Comparison of ENCODE assay signal across 15 cellular contexts in genomic region chr6:35678021-35678654, GRCh38. TPM values are rescaled to one million over a fixed set of nuclear protein-coding genes. Genes with fewer than 3 reads are reported as not detected.
DNase-seq lines count a peak whose midpoint lies in the region; ATAC-seq, FAIRE-seq and TF ChIP-seq lines count a peak whose summit lies in the region.
"Had no signal": no experiment of that assay in that cellular context is flagged by ENCODE, and none has a peak within 500 bp of the region (broad histone marks: within the 10 kb centered on the region; RNA-seq: fewer than 3 reads in every experiment).

No MANE protein-coding gene starts in this region.

- peaks cover 53% of the 10 kb centered on the region for H3K36me3 Mint-ChIP-seq in activated T-helper 17 cell treated with anti-CD3 and anti-CD28 coated beads, Interleukin-2, amount 50 U/mL, for 72 hours (ENCODE audit: low read depth)

- WGBS in GM23248 (ENCODE audit: low coverage in 1 of 2, low lambda C conversion rate in 2 of 2, missing lambda C conversion rate in 2 of 2), 2 experiments, result 88 to 90% methylated on average over 4 of the region's 4 CpGs

- DNase-seq in ACHN (peak; percentile 11), GM23248 (peak; percentile 49), keratinocyte (ENCODE audit: low read depth, low spot score) (no peak), foreskin melanocyte (no peak), RCC 7860 (ENCODE audit: low spot score) (no peak)
- DNase-seq: anterior cingulate cortex, GDM1, NCI-H1092 treated with DMSO at 0.1 percent for 48 hours, NCI-H446, right cardiac atrium had no signal

- H3K4me3 ChIP-seq in GM23248 (no peak overlapping the region), keratinocyte (ENCODE audit: control insufficient read depth in 2 of 3, extremely low read depth in 1 of 3, insufficient read depth in 2 of 3, low read depth in 1 of 3, low read length in 3 of 3) (no peak overlapping the region)
- H3K4me3 ChIP-seq: BLaER1 treated with 17β-estradiol and CSF1 and Interleukin-3, amounts not matched to agents 10 nM and 100 nM; gastroesophageal sphincter had no signal

- H3K4me2 ChIP-seq in GM23248 (ENCODE audit: unreplicated experiment), result peak overlapping the region; percentile 43
- peak overlapping the region; percentile 12 for H3K4me2 ChIP-seq in keratinocyte (ENCODE audit: control insufficient read depth, extremely low read depth, insufficient read depth, low read depth, low read length)

- H3K36me3 ChIP-seq in GM23248 (ENCODE audit: low read depth) (no peaks in the 10 kb centered on the region), keratinocyte (ENCODE audit: control insufficient read depth in 2 of 2, extremely low read depth in 1 of 2, insufficient read depth in 2 of 2, low read length in 2 of 2) (peaks cover 0 to 9% of the 10 kb centered on the region in 2 experiments)

- H3K9ac ChIP-seq in GM23248 (0 out of 2 replicates have a peak overlapping the region, but pooled peaks have one; percentile 10), keratinocyte (ENCODE audit: control insufficient read depth, extremely low read depth, insufficient read depth, low read length) (no peak overlapping the region)
- H3K9ac ChIP-seq: BLaER1 treated with 17β-estradiol and CSF1 and Interleukin-3, amounts not matched to agents 10 nM and 100 nM had no signal

- H3K27me3 ChIP-seq in GM23248 (replicated peaks; ENCODE audit: insufficient read depth) (no peaks in the 10 kb centered on the region), keratinocyte (ENCODE audit: control insufficient read depth, extremely low read depth, insufficient read depth, low read length) (no peaks in the 10 kb centered on the region)
- H3K27me3 ChIP-seq: BLaER1 treated with 17β-estradiol and CSF1 and Interleukin-3, amounts not matched to agents 10 nM and 100 nM; gastroesophageal sphincter had no signal

- H3K9me2 ChIP-seq in GM23248 (ENCODE audit: insufficient read depth), result no peaks in the 10 kb centered on the region

- peak overlapping the region; percentile 80 for H3K27ac Mint-ChIP-seq in activated T-helper 17 cell treated with anti-CD3 and anti-CD28 coated beads, Interleukin-2, amount 50 U/mL, for 72 hours

- H2AFZ ChIP-seq in GM23248, result peak overlapping the region; percentile 61
- H2AFZ ChIP-seq in keratinocyte (ENCODE audit: control insufficient read depth, low read length), result no peak overlapping the region

- no peaks in the 10 kb centered on the region for H3K9me3 ChIP-seq in GM23248 (ENCODE audit: low read depth)
- H3K9me3 ChIP-seq in keratinocyte (ENCODE audit: control insufficient read depth, low read depth, low read length), result no peaks in the 10 kb centered on the region
- H3K9me3 ChIP-seq: BLaER1 treated with 17β-estradiol and CSF1 and Interleukin-3, amounts not matched to agents 10 nM and 100 nM; gastroesophageal sphincter had no signal

- no peaks in the 10 kb centered on the region for H3K9me3 Mint-ChIP-seq in activated T-helper 17 cell treated with anti-CD3 and anti-CD28 coated beads, Interleukin-2, amount 50 U/mL, for 72 hours

- FAIRE-seq in keratinocyte (lab: Jason Lieb, UNC), result no peak
- FAIRE-seq in RCC 7860 (lab: Jason Lieb, UNC), result no peak

- peaks cover 13% of the 10 kb centered on the region for H3K4me1 ChIP-seq in GM23248 (ENCODE audit: insufficient read depth)
- H3K4me1 ChIP-seq in keratinocyte (ENCODE audit: control insufficient read depth, extremely low read depth, insufficient read depth, low read length), result peaks cover 29% of the 10 kb centered on the region

- peak overlapping the region; percentile 71 for H3K4me3 Mint-ChIP-seq in activated T-helper 17 cell treated with anti-CD3 and anti-CD28 coated beads, Interleukin-2, amount 50 U/mL, for 72 hours

- H3K27ac ChIP-seq in GM23248, result peak overlapping the region; percentile 38
- H3K27ac ChIP-seq in keratinocyte (ENCODE audit: control insufficient read depth, insufficient read depth, low read length), result peak overlapping the region; percentile 35
- H3K27ac ChIP-seq: BLaER1 treated with 17β-estradiol and CSF1 and Interleukin-3, amounts not matched to agents 10 nM and 100 nM; gastroesophageal sphincter had no signal

- in situ Hi-C loops in ACHN (cut with HindIII; ENCODE audit: low pct_ligation_motif_present, low pct_unique_long_range_greater_than_20kb, low sequenced_read_pairs) (no loop called here), GM23248 (cut with MboI) (no loop called here)

- ATAC-seq in activated T-helper 17 cell treated with anti-CD3 and anti-CD28 coated beads, Interleukin-2, amount 50 U/mL, for 72 hours (replicated peaks), result no peak
- ATAC-seq in HG02678 (IDR thresholded peaks at IDR 0.05; ENCODE audit: unreplicated experiment) (no peak), HG03457 (IDR thresholded peaks at IDR 0.05; ENCODE audit: unreplicated experiment) (no peak)
- ATAC-seq: gastroesophageal sphincter, right cardiac atrium had no signal

- H4K20me1 ChIP-seq in GM23248 (ENCODE audit: insufficient read depth), result no peaks in the 10 kb centered on the region
- no peaks in the 10 kb centered on the region for H4K20me1 ChIP-seq in keratinocyte (ENCODE audit: control insufficient read depth, extremely low read depth, insufficient read depth, low read length)

- no peak for TF ChIP-seq CTCF in keratinocyte (optimal IDR thresholded peaks at IDR 0.05 in 1 of 3, IDR thresholded peaks at IDR 0.05 in 1 of 3, conservative IDR thresholded peaks at IDR 0.05 in 1 of 3; ENCODE audit: extremely low read depth in 1 of 3, insufficient read depth in 2 of 3, low read length in 3 of 3)

- dilution Hi-C loops in keratinocyte (cut with MboI; ENCODE audit: extremely low pct_ligation_motif_present, low sequenced_read_pairs), result no loop called here

- H3K79me2 ChIP-seq in GM23248 (ENCODE audit: insufficient read depth) (peaks cover 32% of the 10 kb centered on the region), keratinocyte (ENCODE audit: control insufficient read depth, insufficient read depth, low read length) (peaks cover 91% of the 10 kb centered on the region)

- no peaks in the 10 kb centered on the region for H3K27me3 Mint-ChIP-seq in activated T-helper 17 cell treated with anti-CD3 and anti-CD28 coated beads, Interleukin-2, amount 50 U/mL, for 72 hours

- peaks cover 52% of the 10 kb centered on the region for H3K4me1 Mint-ChIP-seq in activated T-helper 17 cell treated with anti-CD3 and anti-CD28 coated beads, Interleukin-2, amount 50 U/mL, for 72 hours

- peaks cover 17% of the 10 kb centered on the region for H3F3A ChIP-seq in GM23248 (ENCODE audit: insufficient read depth)

- H3K9me1 ChIP-seq in keratinocyte (ENCODE audit: control insufficient read depth, extremely low read depth, insufficient read depth, low read length), result peaks cover 3% of the 10 kb centered on the region

RNA-seq across cellular contexts. Expression of gene FKBP5, which starts 10.6 kb away (rescaled TPM):
- 1.9 and 3.6 TPM in 2 replicates for total RNA-seq in GM23248 (2014; rRNA removed; shearing (Covaris generic))
- polyA plus RNA-seq in GM23248 (2016; fragmentation: Nextera tagmentation; extraction: Ambion mirVana) (6.3 and 6.9 TPM in 2 replicates), keratinocyte (48.0 to 88.3 TPM (median 59.0 TPM) in 3 replicates)
- total RNA-seq in activated T-helper 17 cell treated with anti-CD3 and anti-CD28 coated beads, Interleukin-2, amount 50 U/mL, for 72 hours, result 100 to 1,000 TPM in 1 of 2 donors, 10 to 100 TPM in 1; 39.9 to 101 TPM
- polyA plus RNA-seq in keratinocyte (2011; ENCODE audit: low read depth), result 29.3 TPM
- polyA plus RNA-seq in keratinocyte (2011; cell fraction: cytosol; rRNA removed), result 53.4 and 63.7 TPM in 2 replicates
- 52.6 and 53.1 TPM in 2 replicates for polyA plus RNA-seq in keratinocyte (2011; cell fraction: nucleus; rRNA removed)
- polyA plus RNA-seq in keratinocyte (2012; ENCODE audit: low replicate concordance), result 52.0 and 70.9 TPM in 2 replicates
- polyA minus RNA-seq in keratinocyte, result 15.1 to 56.8 TPM (median 27.8 TPM) in 3 replicates
- 22.8 TPM for polyA minus RNA-seq in keratinocyte (2011; cell fraction: cytosol; rRNA and poly(A)+ RNA removed)
- 15.8 and 39.4 TPM in 2 replicates for polyA minus RNA-seq in keratinocyte (2011; cell fraction: nucleus; rRNA and poly(A)+ RNA removed)

RNA-seq across cellular contexts. Expression of gene ARMC12, which starts 58.7 kb away (rescaled TPM):
- total RNA-seq in GM23248 (2014; rRNA removed; shearing (Covaris generic)), result not detected in 2 replicates
- polyA plus RNA-seq in GM23248 (2016; fragmentation: Nextera tagmentation; extraction: Ambion mirVana) (0.15 and 0.26 TPM in 2 replicates), keratinocyte (0.34 to 1.7 TPM (median 0.54 TPM) in 3 replicates)
- 1 to 10 TPM; 1.8 to 1.9 TPM for total RNA-seq in activated T-helper 17 cell treated with anti-CD3 and anti-CD28 coated beads, Interleukin-2, amount 50 U/mL, for 72 hours
- polyA plus RNA-seq in keratinocyte (2011; ENCODE audit: low read depth), result not detected
- 0.43 TPM in 2 replicates for polyA plus RNA-seq in keratinocyte (2011; cell fraction: cytosol; rRNA removed)
- polyA plus RNA-seq in keratinocyte (2011; cell fraction: nucleus; rRNA removed), result 5.5 and 6.0 TPM in 2 replicates
- polyA plus RNA-seq in keratinocyte (2012; ENCODE audit: low replicate concordance), result 0.34 and 0.56 TPM in 2 replicates
- polyA minus RNA-seq in keratinocyte, result 0.49 to 1.3 TPM (median 0.69 TPM) in 3 replicates
- polyA minus RNA-seq in keratinocyte (2011; cell fraction: cytosol; rRNA and poly(A)+ RNA removed), result not detected
- polyA minus RNA-seq in keratinocyte (2011; cell fraction: nucleus; rRNA and poly(A)+ RNA removed), result not detected in 2 replicates

Comparison
In these comparisons a context has a peak if more than half of its experiments do, and no peak if none do; other contexts are left out.
1. DNase-seq: peak in ACHN (single experiment) and GM23248 (single experiment); none in keratinocyte (single experiment), foreskin melanocyte (single experiment) and RCC 7860 (single experiment).